In genomic region chr4:121439669-121440068, GRCh38 we compare ENCODE assay signal across 28 cellular contexts. TPM values are rescaled to one million over a fixed set of nuclear protein-coding genes. Genes with fewer than 3 reads are reported as not detected.
"Had no signal": no experiment of that assay in that cellular context is flagged by ENCODE, and none has a peak within 500 bp of the region (broad histone marks: within the 10 kb centered on the region; RNA-seq: fewer than 3 reads in every experiment).

No MANE protein-coding gene starts in this region.

- DNase-seq: stimulated activated CD4-positive, alpha-beta T cell treated with anti-CD3 and anti-CD28 coated beads, Interleukin-2, amount 100 ng/mL, for 48 hours; stimulated activated CD4-positive, alpha-beta T cell treated with anti-CD3 and anti-CD28 coated beads, Interleukin-4, amount 100 ng/mL, for 1 hour; stimulated activated CD4-positive, alpha-beta T cell treated with anti-CD3 and anti-CD28 coated beads, Interleukin-4, amount 100 ng/mL, for 24 hours; stimulated activated CD4-positive, alpha-beta T cell treated with anti-CD3 and anti-CD28 coated beads, Interleukin-4, amount 100 ng/mL, for 4 hours; stimulated activated CD8-positive, alpha-beta memory T cell treated with anti-CD3 and anti-CD28 coated beads, Interleukin-4, amount 100 ng/mL, for 48 hours; stimulated activated naive B cell treated with anti-CD40 and anti-IgM and Interleukin-4, amounts not matched to agents 10 μg/mL and 1 μg/mL and 100 μg/mL, for 72 hours; stimulated activated naive CD4-positive, alpha-beta T cell; stimulated activated naive CD4-positive, alpha-beta T cell treated with Interleukin-2 at 50 U/mL for 16 hours; stimulated activated naive CD8-positive, alpha-beta T cell treated with anti-CD3 and anti-CD28 coated beads, Interleukin-15, amount 100 ng/mL, for 72 hours; stimulated activated naive CD8-positive, alpha-beta T cell treated with anti-CD3 and anti-CD28 coated beads, Interleukin-15, Interleukin-2, amounts not matched to agents 100 U/mL and 50 U/mL, for 24 hours; stomach; substantia nigra; testis; thyroid gland; tibial artery; transverse colon; upper lobe of left lung; upper lobe of right lung; uterus had no signal

- H3K4me3 ChIP-seq: stomach, suprapubic skin, testis, thoracic aorta, thyroid gland, tibial artery, tibial nerve, transverse colon, upper lobe of left lung, upper lobe of right lung, uterus, vagina had no signal

- H3K4me1 Mint-ChIP-seq: stimulated activated effector memory CD8-positive, alpha-beta T cell treated with anti-CD3 and anti-CD28 coated beads, Interleukin-12 subunit alpha, Interleukin-12 subunit beta, amount 100 ng/mL, for 72 hours; stimulated activated memory B cell treated with anti-CD40 and anti-IgM and Interleukin-4, amounts not matched to agents 10 μg/mL and 1 μg/mL and 100 μg/mL, for 72 hours; stimulated activated naive B cell treated with anti-CD40 and anti-IgM and Interleukin-4, amounts not matched to agents 10 μg/mL and 1 μg/mL and 100 μg/mL, for 72 hours; stimulated activated naive CD8-positive, alpha-beta T cell treated with anti-CD3 and anti-CD28 coated beads, Interleukin-15, amount 100 ng/mL, for 72 hours had no signal

- ATAC-seq: stimulated activated effector memory CD8-positive, alpha-beta T cell treated with anti-CD3 and anti-CD28 coated beads, Interleukin-12 subunit alpha, Interleukin-12 subunit beta, amount 100 ng/mL, for 72 hours; stimulated activated memory B cell treated with anti-CD40 and anti-IgM and Interleukin-4, amounts not matched to agents 10 μg/mL and 1 μg/mL and 100 μg/mL, for 72 hours; stimulated activated naive B cell treated with anti-CD40 and anti-IgM and Interleukin-4, amounts not matched to agents 10 μg/mL and 1 μg/mL and 100 μg/mL, for 72 hours; stimulated activated naive CD8-positive, alpha-beta T cell treated with anti-CD3 and anti-CD28 coated beads, Interleukin-15, amount 100 ng/mL, for 72 hours; stimulated activated naive CD8-positive, alpha-beta T cell treated with anti-CD3 and anti-CD28 coated beads, Interleukin-15, Interleukin-2, amounts not matched to agents 100 U/mL and 50 U/mL, for 24 hours; upper lobe of right lung had no signal

- H3K27ac ChIP-seq: stomach, suprapubic skin, testis, thoracic aorta, thyroid gland, tibial artery, tibial nerve, transverse colon, upper lobe of left lung, upper lobe of right lung, uterus, vagina had no signal

- H3K9me3 ChIP-seq: testis, thyroid gland, upper lobe of right lung, uterus, vagina had no signal

- H3K4me3 Mint-ChIP-seq: stimulated activated effector memory CD8-positive, alpha-beta T cell treated with anti-CD3 and anti-CD28 coated beads, Interleukin-12 subunit alpha, Interleukin-12 subunit beta, amount 100 ng/mL, for 72 hours; stimulated activated memory B cell treated with anti-CD40 and anti-IgM and Interleukin-4, amounts not matched to agents 10 μg/mL and 1 μg/mL and 100 μg/mL, for 72 hours; stimulated activated naive B cell treated with anti-CD40 and anti-IgM and Interleukin-4, amounts not matched to agents 10 μg/mL and 1 μg/mL and 100 μg/mL, for 72 hours; stimulated activated naive CD8-positive, alpha-beta T cell treated with anti-CD3 and anti-CD28 coated beads, Interleukin-15, amount 100 ng/mL, for 72 hours; stimulated activated naive CD8-positive, alpha-beta T cell treated with anti-CD3 and anti-CD28 coated beads, Interleukin-15, Interleukin-2, amounts not matched to agents 100 ng/mL and 50 ng/mL, for 24 hours; type B pancreatic cell had no signal

- H3K27ac Mint-ChIP-seq: stimulated activated effector memory CD8-positive, alpha-beta T cell treated with anti-CD3 and anti-CD28 coated beads, Interleukin-12 subunit alpha, Interleukin-12 subunit beta, amount 100 ng/mL, for 72 hours; stimulated activated memory B cell treated with anti-CD40 and anti-IgM and Interleukin-4, amounts not matched to agents 10 μg/mL and 1 μg/mL and 100 μg/mL, for 72 hours; stimulated activated naive B cell treated with anti-CD40 and anti-IgM and Interleukin-4, amounts not matched to agents 10 μg/mL and 1 μg/mL and 100 μg/mL, for 72 hours; stimulated activated naive CD8-positive, alpha-beta T cell treated with anti-CD3 and anti-CD28 coated beads, Interleukin-15, amount 100 ng/mL, for 72 hours; stimulated activated naive CD8-positive, alpha-beta T cell treated with anti-CD3 and anti-CD28 coated beads, Interleukin-15, Interleukin-2, amounts not matched to agents 100 ng/mL and 50 ng/mL, for 24 hours; type B pancreatic cell had no signal

- H3K4me1 ChIP-seq: stomach, suprapubic skin, testis, thyroid gland, tibial artery, tibial nerve, transverse colon, upper lobe of left lung, upper lobe of right lung, uterus, vagina had no signal

- H3K27me3 ChIP-seq: suprapubic skin, testis, thyroid gland, tibial artery, tibial nerve, transverse colon, upper lobe of left lung, upper lobe of right lung, uterus, vagina had no signal

- H3K36me3 Mint-ChIP-seq: stimulated activated effector memory CD8-positive, alpha-beta T cell treated with anti-CD3 and anti-CD28 coated beads, Interleukin-12 subunit alpha, Interleukin-12 subunit beta, amount 100 ng/mL, for 72 hours; stimulated activated memory B cell treated with anti-CD40 and anti-IgM and Interleukin-4, amounts not matched to agents 10 μg/mL and 1 μg/mL and 100 μg/mL, for 72 hours; stimulated activated naive B cell treated with anti-CD40 and anti-IgM and Interleukin-4, amounts not matched to agents 10 μg/mL and 1 μg/mL and 100 μg/mL, for 72 hours; type B pancreatic cell had no signal

- H3K9me3 Mint-ChIP-seq: type B pancreatic cell had no signal

- H3K36me3 ChIP-seq: stomach, suprapubic skin, thoracic aorta, thyroid gland, tibial artery, tibial nerve, transverse colon, upper lobe of left lung, upper lobe of right lung, uterus, vagina had no signal

RNA-seq across cellular contexts. Expression of gene QRFPR, which starts 58.9 kb away (rescaled TPM):
- total RNA-seq: stomach, suprapubic skin, thoracic aorta, tibial nerve, upper lobe of left lung, vagina had no signal
- polyA plus RNA-seq: urinary bladder had no signal
